ENCODE assay signal across 3 cellular contexts in genomic region chr12:108590463-108590862, GRCh38. TPM values are rescaled to one million over a fixed set of nuclear protein-coding genes. Genes with fewer than 3 reads are reported as not detected.
"Had no signal": no experiment of that assay in that cellular context is flagged by ENCODE, and none has a peak within 500 bp of the region (broad histone marks: within the 10 kb centered on the region; RNA-seq: fewer than 3 reads in every experiment).

No MANE protein-coding gene starts in this region.

RNA-seq across cellular contexts. Expression of gene TMEM119, which starts 7.4 kb away (rescaled TPM):
- total RNA-seq: natural killer cell treated with Interleukin-12 subunit alpha and Interleukin-12 subunit beta and Interleukin-15 and Interleukin-18, amount 100 ng/mL, for 72 hours; pulmonary artery endothelial cell had no signal
- polyA plus RNA-seq: neural cell had no signal
